Comparison of ENCODE assay signal across 41 cellular contexts in the genomic region with DNA sequence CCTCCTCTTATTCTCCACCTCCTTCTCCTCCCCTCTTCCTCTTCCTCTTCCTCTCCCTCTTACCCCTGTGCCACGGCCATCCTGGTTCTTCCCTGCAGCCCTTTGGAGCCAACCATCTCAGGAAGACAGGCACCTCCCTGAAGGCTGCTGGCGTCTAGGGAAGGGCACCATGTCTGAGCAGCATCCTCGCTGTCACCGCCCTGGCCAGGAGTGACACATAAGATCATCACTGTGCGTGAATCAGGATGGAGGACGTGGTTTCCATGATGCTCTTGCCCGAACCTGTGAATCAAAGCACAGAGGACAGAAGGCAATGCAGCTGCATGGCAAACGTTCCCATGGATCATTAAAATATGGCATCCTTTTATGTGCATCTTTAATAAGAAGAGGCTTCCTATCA.
"Had no signal": no experiment of that assay in that cellular context is flagged by ENCODE, and none has a peak within 500 bp of the region (broad histone marks: within the 10 kb centered on the region; RNA-seq: fewer than 3 reads in every experiment).

No MANE protein-coding gene starts in this region.

- ATAC-seq: activated CD4-positive, alpha-beta T cell treated with anti-CD3 and anti-CD28 coated beads for 36 hours; activated CD4-positive, CD25-positive, alpha-beta regulatory T cell treated with anti-CD3 and anti-CD28 coated beads, Interleukin-2, amount 50 U/mL, for 24 hours; activated CD8-positive, alpha-beta T cell treated with anti-CD3 and anti-CD28 coated beads, Interleukin-2, amount 10 ng/mL, durations not matched to agents 7 days and 5 days; activated naive CD4-positive, alpha-beta T cell treated with anti-CD3 and anti-CD28 coated beads, Interleukin-2, amount 50 U/mL, for 72 hours; activated T-cell treated with anti-CD3 and anti-CD28 coated beads, Interleukin-2, amount 50 U/mL, for 4 hours; activated T-cell treated with anti-CD3 and anti-CD28 coated beads, Interleukin-2, amount 50 U/mL, for 72 hours; activated T-helper 17 cell treated with anti-CD3 and anti-CD28 coated beads, Interleukin-2, amount 50 U/mL, for 72 hours; body of pancreas; WTC11 had no signal

- H3K9me3 Mint-ChIP-seq: activated CD4-positive, alpha-beta memory T cell treated with anti-CD3 and anti-CD28 coated beads, Interleukin-2, amount 10 ng/mL, durations not matched to agents 7 days and 5 days; activated CD4-positive, alpha-beta T cell treated with anti-CD3 and anti-CD28 coated beads, Interleukin-2, amount 10 ng/mL, durations not matched to agents 7 days and 5 days; activated naive CD4-positive, alpha-beta T cell treated with anti-CD3 and anti-CD28 coated beads for 36 hours; activated T-cell treated with anti-CD3 and anti-CD28 coated beads, Interleukin-2, amount 50 U/mL, for 4 hours; activated T-helper 1 cell treated with anti-CD3 and anti-CD28 coated beads, Interleukin-12 subunit alpha, Interleukin-12 subunit beta, Interleukin-2, Interleukin-4 antibody, amounts not matched to agents 30 ng/mL and 10 ng/mL and 1 ng/mL, durations not matched to agents 14 hours and 24 hours and 36 hours; activated T-helper 17 cell treated with anti-CD3 and anti-CD28 coated beads, Interleukin-2, amount 50 U/mL, for 72 hours; T-helper 1 cell treated with Interleukin-12 subunit alpha and Interleukin-12 subunit beta and Interleukin-4 antibody, amounts not matched to agents 30 μg/mL and 1 μg/mL, for 36 hours; T-helper 2 cell treated with Interferon-gamma antibody and Interleukin-4, amounts not matched to agents 5 μg/mL and 100 μg/mL, for 36 hours; WTC11 had no signal

- H3K36me3 Mint-ChIP-seq: activated naive CD4-positive, alpha-beta T cell treated with anti-CD3 and anti-CD28 coated beads, Interleukin-2, amount 50 U/mL, for 72 hours; activated naive CD8-positive, alpha-beta T cell treated with anti-CD3 and anti-CD28 coated beads for 36 hours; WTC11 had no signal

- DNase-seq: activated CD4-positive, alpha-beta memory T cell treated with anti-CD3 and anti-CD28 coated beads, Interleukin-2, amount 10 ng/mL, durations not matched to agents 7 days and 5 days; activated CD4-positive, alpha-beta T cell treated with anti-CD3 and anti-CD28 coated beads for 1 hour; activated CD4-positive, alpha-beta T cell treated with anti-CD3 and anti-CD28 coated beads for 36 hours; activated CD4-positive, alpha-beta T cell treated with anti-CD3 and anti-CD28 coated beads for 48 hours; activated CD4-positive, alpha-beta T cell treated with anti-CD3 and anti-CD28 coated beads, Interleukin-2, amount 10 ng/mL, durations not matched to agents 7 days and 5 days; activated CD4-positive, alpha-beta T cell treated with anti-CD3 and anti-CD28 coated beads, Interleukin-2, amount 50 U/mL, for 48 hours; activated CD4-positive, CD25-positive, alpha-beta regulatory T cell; activated CD8-positive, alpha-beta memory T cell treated with anti-CD3 and anti-CD28 coated beads for 24 hours; activated CD8-positive, alpha-beta memory T cell treated with anti-CD3 and anti-CD28 coated beads, Interleukin-2, amount 50 U/mL, for 4 hours; activated CD8-positive, alpha-beta T cell treated with anti-CD3 and anti-CD28 coated beads, Interleukin-2, amount 10 ng/mL, durations not matched to agents 7 days and 5 days; activated effector memory CD4-positive, alpha-beta T cell treated with anti-CD3 and anti-CD28 coated beads, Interleukin-2, amount 50 U/mL, for 16 hours; activated gamma-delta T cell treated with Interleukin-2 at 50 U/mL for 16 hours; activated naive CD4-positive, alpha-beta T cell; activated naive CD4-positive, alpha-beta T cell treated with anti-CD3 and anti-CD28 coated beads for 36 hours; activated naive CD4-positive, alpha-beta T cell treated with anti-CD3 and anti-CD28 coated beads, Interleukin-2, amount 50 U/mL, for 16 hours; activated naive CD8-positive, alpha-beta T cell treated with anti-CD3 and anti-CD28 coated beads for 36 hours; activated T-cell treated with anti-CD3 and anti-CD28 coated beads for 4 hours; activated T-cell treated with anti-CD3 and anti-CD28 coated beads, Interleukin-2, amount 50 U/mL, for 1 hour; activated T-cell treated with anti-CD3 and anti-CD28 coated beads, Interleukin-2, amount 50 U/mL, for 4 hours; activated T-cell treated with anti-CD3 and anti-CD28 coated beads, Interleukin-2, amount 50 U/mL, for 72 hours; adrenal gland; amniotic stem cell; aorta; body of pancreas; brain microvascular endothelial cell; central memory CD4-positive, alpha-beta T cell; SW 1271; T-helper 1 cell; T-helper 2 cell; T-helper 9 cell; WERI-Rb-1 had no signal

- FAIRE-seq: astrocyte, TTC549 had no signal

- H3K27ac ChIP-seq: adrenal gland, body of pancreas, brain microvascular endothelial cell, breast epithelium, WERI-Rb-1 had no signal

- H3K9me3 ChIP-seq: adrenal gland, body of pancreas, breast epithelium had no signal

- H3K27ac Mint-ChIP-seq: activated CD4-positive, alpha-beta memory T cell treated with anti-CD3 and anti-CD28 coated beads, Interleukin-2, amount 10 ng/mL, durations not matched to agents 7 days and 5 days; activated CD4-positive, alpha-beta T cell treated with anti-CD3 and anti-CD28 coated beads for 36 hours; activated CD4-positive, alpha-beta T cell treated with anti-CD3 and anti-CD28 coated beads, Interleukin-2, amount 10 ng/mL, durations not matched to agents 7 days and 5 days; activated CD8-positive, alpha-beta T cell treated with anti-CD3 and anti-CD28 coated beads, Interleukin-2, amount 10 ng/mL, durations not matched to agents 7 days and 5 days; activated naive CD4-positive, alpha-beta T cell treated with anti-CD3 and anti-CD28 coated beads for 36 hours; activated naive CD4-positive, alpha-beta T cell treated with anti-CD3 and anti-CD28 coated beads, Interleukin-2, amount 50 U/mL, for 72 hours; activated naive CD8-positive, alpha-beta T cell treated with anti-CD3 and anti-CD28 coated beads for 36 hours; activated T-cell treated with anti-CD3 and anti-CD28 coated beads, Interleukin-2, amount 50 U/mL, for 72 hours; activated T-helper 1 cell treated with anti-CD3 and anti-CD28 coated beads, Interleukin-12 subunit alpha, Interleukin-12 subunit beta, Interleukin-2, Interleukin-4 antibody, amounts not matched to agents 30 ng/mL and 10 ng/mL and 1 ng/mL, durations not matched to agents 14 hours and 24 hours and 36 hours; activated T-helper 17 cell treated with anti-CD3 and anti-CD28 coated beads, Interleukin-2, amount 50 U/mL, for 72 hours; T-helper 1 cell treated with Interleukin-12 subunit alpha and Interleukin-12 subunit beta and Interleukin-4 antibody, amounts not matched to agents 30 μg/mL and 1 μg/mL, for 36 hours; T-helper 2 cell treated with Interferon-gamma antibody and Interleukin-4, amounts not matched to agents 5 μg/mL and 100 μg/mL, for 36 hours; WTC11 had no signal

- H3K36me3 ChIP-seq: adrenal gland, brain microvascular endothelial cell, breast epithelium, WERI-Rb-1 had no signal

- H3K4me1 Mint-ChIP-seq: activated CD4-positive, alpha-beta memory T cell treated with anti-CD3 and anti-CD28 coated beads, Interleukin-2, amount 10 ng/mL, durations not matched to agents 7 days and 5 days; activated CD4-positive, alpha-beta T cell treated with anti-CD3 and anti-CD28 coated beads for 36 hours; activated CD4-positive, alpha-beta T cell treated with anti-CD3 and anti-CD28 coated beads, Interleukin-2, amount 10 ng/mL, durations not matched to agents 7 days and 5 days; activated naive CD8-positive, alpha-beta T cell treated with anti-CD3 and anti-CD28 coated beads for 36 hours; activated T-helper 17 cell treated with anti-CD3 and anti-CD28 coated beads, Interleukin-2, amount 50 U/mL, for 72 hours had no signal

- H3K4me1 ChIP-seq: adrenal gland, body of pancreas, breast epithelium had no signal

- H3K27me3 ChIP-seq: adrenal gland, body of pancreas, brain microvascular endothelial cell had no signal

- H3K4me3 Mint-ChIP-seq: activated CD4-positive, alpha-beta memory T cell treated with anti-CD3 and anti-CD28 coated beads, Interleukin-2, amount 10 ng/mL, durations not matched to agents 7 days and 5 days; activated CD4-positive, alpha-beta T cell treated with anti-CD3 and anti-CD28 coated beads for 36 hours; activated CD4-positive, alpha-beta T cell treated with anti-CD3 and anti-CD28 coated beads, Interleukin-2, amount 10 ng/mL, durations not matched to agents 7 days and 5 days; activated CD8-positive, alpha-beta T cell treated with anti-CD3 and anti-CD28 coated beads, Interleukin-2, amount 10 ng/mL, durations not matched to agents 7 days and 5 days; activated naive CD4-positive, alpha-beta T cell treated with anti-CD3 and anti-CD28 coated beads for 36 hours; activated naive CD8-positive, alpha-beta T cell treated with anti-CD3 and anti-CD28 coated beads for 36 hours; activated T-cell treated with anti-CD3 and anti-CD28 coated beads, Interleukin-2, amount 50 U/mL, for 4 hours; activated T-cell treated with anti-CD3 and anti-CD28 coated beads, Interleukin-2, amount 50 U/mL, for 72 hours; activated T-helper 1 cell treated with anti-CD3 and anti-CD28 coated beads, Interleukin-12 subunit alpha, Interleukin-12 subunit beta, Interleukin-2, Interleukin-4 antibody, amounts not matched to agents 30 ng/mL and 10 ng/mL and 1 ng/mL, durations not matched to agents 14 hours and 24 hours and 36 hours; activated T-helper 17 cell treated with anti-CD3 and anti-CD28 coated beads, Interleukin-2, amount 50 U/mL, for 72 hours; T-helper 1 cell treated with Interleukin-12 subunit alpha and Interleukin-12 subunit beta and Interleukin-4 antibody, amounts not matched to agents 30 μg/mL and 1 μg/mL, for 36 hours; T-helper 2 cell treated with Interferon-gamma antibody and Interleukin-4, amounts not matched to agents 5 μg/mL and 100 μg/mL, for 36 hours; WTC11 had no signal

- H3K4me3 ChIP-seq: adrenal gland, body of pancreas, breast epithelium had no signal
